Comparison of ENCODE assay signal across 1 cellular context in the genomic region with DNA sequence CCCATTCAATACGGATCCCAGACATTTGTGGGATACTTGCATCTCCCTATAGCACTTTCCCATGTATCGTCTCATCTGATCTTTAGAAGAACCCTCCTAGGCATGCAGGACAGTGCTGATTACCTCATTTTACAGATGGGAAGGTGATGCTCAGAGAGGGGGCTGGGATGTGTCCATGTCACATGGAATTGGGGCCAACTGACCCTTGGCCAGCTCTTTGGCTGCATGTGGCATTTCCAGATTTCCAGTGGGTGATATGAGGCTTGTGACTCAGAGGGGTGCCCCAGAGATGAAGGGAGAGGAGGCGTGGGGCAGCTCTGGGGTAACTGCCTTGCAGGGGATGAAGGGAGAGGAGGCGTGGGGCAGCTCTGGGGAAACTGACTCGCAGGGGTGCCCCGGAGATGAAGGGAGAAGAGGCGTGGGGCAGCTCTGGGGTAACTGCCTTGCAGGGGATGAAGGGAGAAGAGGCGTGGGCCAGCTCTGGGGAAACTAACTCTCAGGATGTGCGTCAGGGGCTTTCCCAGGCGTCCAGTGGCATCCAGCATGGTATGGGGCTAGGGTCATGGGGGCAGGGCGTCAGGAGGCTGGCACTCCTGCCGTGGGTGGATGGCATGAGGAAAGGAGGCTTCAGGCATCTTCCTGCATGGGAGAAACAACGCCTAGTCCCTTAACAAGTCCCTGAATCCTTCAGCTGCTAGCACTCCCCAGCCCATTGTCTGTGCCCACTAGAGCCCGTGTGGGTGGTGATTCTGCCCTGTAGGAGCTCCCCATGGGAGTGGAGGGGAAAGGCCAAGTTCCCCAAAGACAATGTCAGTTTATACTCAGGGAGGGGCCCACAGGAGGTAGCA.
TF ChIP-seq lines count a peak whose summit lies in the region.

No MANE protein-coding gene starts in this region.

TF ChIP-seq in endothelial cell of umbilical vein, 7 proteins besides CTCF, POLR2A, EP300 and RAD21:
- TF ChIP-seq MYC (IDR thresholded peaks at IDR 0.05; ENCODE audit: low read depth, low read length) (no peak), POLR2AphosphoS5 (IDR thresholded peaks at IDR 0.05; ENCODE audit: insufficient read depth, low read depth, low read length) (no peak), FOS (IDR thresholded peaks at IDR 0.05; ENCODE audit: borderline replicate concordance, insufficient read depth, low read length) (no peak), JUN (IDR thresholded peaks at IDR 0.05; ENCODE audit: borderline replicate concordance, insufficient read depth, insufficient read length, low read depth) (no peak), EZH2 (IDR thresholded peaks at IDR 0.05; ENCODE audit: borderline replicate concordance, low read depth, low read length, severe bottlenecking) (no peak), GATA2 (IDR thresholded peaks at IDR 0.05; ENCODE audit: insufficient read depth, insufficient read length, low read depth, low read length) (no peak)
